ENCODE assay signal across 15 cellular contexts in the genomic region with DNA sequence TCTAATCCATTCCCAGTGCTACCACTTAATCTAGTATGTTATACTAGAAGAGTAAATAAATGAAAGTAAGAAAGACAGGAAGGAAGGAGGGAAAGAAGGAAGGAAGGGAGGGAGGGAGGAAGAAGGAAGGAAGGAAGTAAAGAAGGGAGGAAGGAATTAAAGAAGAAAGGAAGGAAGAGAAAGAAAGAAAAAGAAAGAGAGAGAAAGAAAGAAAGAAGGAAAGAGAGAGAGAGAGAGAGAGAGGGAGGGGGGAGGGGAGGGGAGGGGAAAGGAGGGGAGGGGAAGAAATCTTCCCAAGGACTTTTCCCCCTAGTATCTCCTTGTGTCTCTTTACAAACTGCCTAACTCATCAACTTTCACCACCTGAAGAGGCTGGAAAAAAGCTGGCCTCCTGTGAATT. TPM values are rescaled to one million over a fixed set of nuclear protein-coding genes. Genes with fewer than 3 reads are reported as not detected.
A peak's percentile ranks its signal among the peaks of the same experiment; 100 is the strongest.
DNase-seq lines count a peak whose midpoint lies in the region; ATAC-seq and TF ChIP-seq lines count a peak whose summit lies in the region.
"Had no signal": no experiment of that assay in that cellular context is flagged by ENCODE, and none has a peak within 500 bp of the region (broad histone marks: within the 10 kb centered on the region; RNA-seq: fewer than 3 reads in every experiment).

No MANE protein-coding gene starts in this region.

- no peaks in the 10 kb centered on the region for H3K36me3 ChIP-seq in BLaER1 treated with 17β-estradiol and CSF1 and Interleukin-3, amounts not matched to agents 10 nM and 100 nM
- no peaks in the 10 kb centered on the region for H3K36me3 ChIP-seq in NT2/D1 (ENCODE audit: insufficient read depth, insufficient read length, low read length)
- H3K36me3 ChIP-seq in hepatocyte (replicated peaks; ENCODE audit: insufficient read depth, low read depth) = no peaks in the 10 kb centered on the region
- H3K36me3 ChIP-seq in gastrocnemius medialis = no peaks in the 10 kb centered on the region
- H3K36me3 ChIP-seq: BLaER1 had no signal

- H3K79me2 ChIP-seq in hepatocyte = no peaks in the 10 kb centered on the region

- H3K4me1 ChIP-seq in BLaER1 treated with 17β-estradiol and CSF1 and Interleukin-3, amounts not matched to agents 10 nM and 100 nM = peaks cover 0 to 29% (median 11%) of the 10 kb centered on the region in 10 experiments; a peak in 10 of 20 replicates
- H3K4me1 ChIP-seq in NT2/D1 (ENCODE audit: insufficient read depth, insufficient read length) (no peaks in the 10 kb centered on the region), hepatocyte (ENCODE audit: insufficient read depth) (no peaks in the 10 kb centered on the region), gastrocnemius medialis (no peaks in the 10 kb centered on the region)
- H3K4me1 ChIP-seq: BLaER1 had no signal

- H4K20me1 ChIP-seq in BLaER1 treated with 17β-estradiol and CSF1 and Interleukin-3, amounts not matched to agents 10 nM and 100 nM = no peaks in the 10 kb centered on the region
- no peaks in the 10 kb centered on the region for H4K20me1 ChIP-seq in hepatocyte (ENCODE audit: insufficient read depth, poor library complexity, severe bottlenecking)
- H4K20me1 ChIP-seq: BLaER1 had no signal

- no peak overlapping the region for H3K27ac ChIP-seq in BLaER1 treated with 17β-estradiol and CSF1 and Interleukin-3, amounts not matched to agents 10 nM and 100 nM
- H3K27ac ChIP-seq in hepatocyte (no peak overlapping the region), gastrocnemius medialis (no peak overlapping the region)
- H3K27ac ChIP-seq: BLaER1 had no signal

- TF ChIP-seq CTCF in hepatocyte (IDR thresholded peaks at IDR 0.05; ENCODE audit: poor library complexity) (no peak), gastrocnemius medialis (IDR thresholded peaks at IDR 0.05 in 4 of 5, conservative IDR thresholded peaks at IDR 0.05 in 1 of 5) (no peak)

- no peaks in the 10 kb centered on the region for H3K9me3 ChIP-seq in BLaER1 treated with 17β-estradiol and CSF1 and Interleukin-3, amounts not matched to agents 10 nM and 100 nM (replicated peaks in 1 of 11)
- no peaks in the 10 kb centered on the region; the same call in 1 of the 2 replicates for H3K9me3 ChIP-seq in NT2/D1 (ENCODE audit: insufficient read depth, low read length)
- no peaks in the 10 kb centered on the region for H3K9me3 ChIP-seq in hepatocyte (ENCODE audit: low read depth)
- no peaks in the 10 kb centered on the region for H3K9me3 ChIP-seq in gastrocnemius medialis
- H3K9me3 ChIP-seq: BLaER1 had no signal

- H3K27me3 ChIP-seq in BLaER1 treated with 17β-estradiol and CSF1 and Interleukin-3, amounts not matched to agents 10 nM and 100 nM = no peaks in the 10 kb centered on the region
- H3K27me3 ChIP-seq in NT2/D1 (ENCODE audit: insufficient read depth, insufficient read length) = no peaks in the 10 kb centered on the region
- H3K27me3 ChIP-seq in hepatocyte = peaks cover 5% of the 10 kb centered on the region
- H3K27me3 ChIP-seq in gastrocnemius medialis = no peaks in the 10 kb centered on the region
- H3K27me3 ChIP-seq: BLaER1 had no signal

- H2AFZ ChIP-seq in hepatocyte = no peak overlapping the region

- intact Hi-C loops in gastrocnemius medialis (cut with DNase I; ENCODE audit: low total_unique reads) = no loop called here

- TF ChIP-seq POLR2A in gastrocnemius medialis (IDR thresholded peaks at IDR 0.05) = no peak

- peak overlapping the region in 6 of 11 experiments; percentile 3 to 50 (median 22); a peak in 2 of 22 replicates for H3K4me2 ChIP-seq in BLaER1 treated with 17β-estradiol and CSF1 and Interleukin-3, amounts not matched to agents 10 nM and 100 nM
- H3K4me2 ChIP-seq in hepatocyte = no peak overlapping the region
- H3K4me2 ChIP-seq: BLaER1 had no signal

- H3K9ac ChIP-seq in BLaER1 treated with 17β-estradiol and CSF1 and Interleukin-3, amounts not matched to agents 10 nM and 100 nM = no peak overlapping the region
- H3K9ac ChIP-seq in NT2/D1 (ENCODE audit: insufficient read length, low read depth) = peak overlapping the region; percentile 21
- H3K9ac ChIP-seq: BLaER1 had no signal

- ATAC-seq in gastrocnemius medialis = no peak
- ATAC-seq: CD8-positive, alpha-beta T cell; GM12878 had no signal

- no peaks in the 10 kb centered on the region for H3K9me2 ChIP-seq in hepatocyte (replicated peaks; ENCODE audit: insufficient read depth)

- H3K4me3 ChIP-seq in BLaER1 treated with 17β-estradiol and CSF1 and Interleukin-3, amounts not matched to agents 10 nM and 100 nM = no peak overlapping the region
- H3K4me3 ChIP-seq in NT2/D1 (ENCODE audit: insufficient read length, low read depth) (no peak overlapping the region), hepatocyte (no peak overlapping the region), gastrocnemius medialis (no peak overlapping the region)
- H3K4me3 ChIP-seq: BLaER1, GM12878 had no signal

- in situ Hi-C loops in gastrocnemius medialis (cut with MboI; ENCODE audit: low sequenced_read_pairs in 4 of 4) = no loop called here

- DNase-seq in NT2/D1 (ENCODE audit: low read depth, low spot score) = no peak
- DNase-seq in hepatocyte (ENCODE audit: low spot score) = no peak
- no peak for DNase-seq in gastrocnemius medialis
- DNase-seq: 8988T; Calu3; CD8-positive, alpha-beta T cell; DMS79 treated with DMSO at 0.1 percent for 48 hours; GF-D8; H9 had no signal

RNA-seq across cellular contexts. Expression of gene MUC21, which starts 20.8 kb away (rescaled TPM):
- total RNA-seq in hepatocyte (not detected in 2 replicates), gastrocnemius medialis (not detected)
- polyA plus RNA-seq in hepatocyte = not detected in 2 replicates
- total RNA-seq: A673; Calu3; CD8-positive, alpha-beta T cell; GM12878; H1; H9 had no signal
- polyA plus RNA-seq: AG04450, H1 had no signal

RNA-seq across cellular contexts. Expression of gene MUCL3, which starts 21.9 kb away (rescaled TPM):
- total RNA-seq in hepatocyte = 0.04 and 0.13 TPM in 2 replicates
- 0.11 and 0.34 TPM in 2 replicates for polyA plus RNA-seq in hepatocyte
- not detected for total RNA-seq in gastrocnemius medialis
- total RNA-seq: A673; CD8-positive, alpha-beta T cell had no signal
- polyA plus RNA-seq: AG04450 had no signal

RNA-seq across cellular contexts. Expression of gene SFTA2, which starts 30.7 kb away (rescaled TPM):
- total RNA-seq in hepatocyte (1.1 TPM in 1 of 2 replicates, not detected in the other), gastrocnemius medialis (not detected)
- polyA plus RNA-seq in hepatocyte = 8.8 and 9.5 TPM in 2 replicates
- total RNA-seq: A673; CD8-positive, alpha-beta T cell; H1; H9 had no signal
- polyA plus RNA-seq: AG04450, H1 had no signal

RNA-seq across cellular contexts. Expression of gene MUC22, which starts 47.6 kb away (rescaled TPM):
- total RNA-seq in hepatocyte (0.03 TPM in 1 of 2 replicates, not detected in the other), gastrocnemius medialis (under 1 TPM; 0.05 to 0.36 (median 0.18) TPM)
- polyA plus RNA-seq in hepatocyte = not detected in 2 replicates
- total RNA-seq: A673; Calu3; CD8-positive, alpha-beta T cell; H1; H9 had no signal
- polyA plus RNA-seq: AG04450 had no signal

RNA-seq across cellular contexts. Expression of gene VARS2, which starts 48.7 kb away (rescaled TPM):
- total RNA-seq in hepatocyte = 23.1 and 36.9 TPM in 2 replicates
- polyA plus RNA-seq in hepatocyte = 20.8 and 21.6 TPM in 2 replicates
- 10 to 100 TPM; 16.0 to 38.5 (median 19.3) TPM for total RNA-seq in gastrocnemius medialis
